ENCODE assay signal across 8 cellular contexts in genomic region chr3:128497305-128498126, GRCh38. TPM values are rescaled to one million over a fixed set of nuclear protein-coding genes. Genes with fewer than 3 reads are reported as not detected.
DNase-seq lines count a peak whose midpoint lies in the region; ATAC-seq and TF ChIP-seq lines count a peak whose summit lies in the region.

No MANE protein-coding gene starts in this region.

- H3K9me3 ChIP-seq in DOHH2 (ENCODE audit: control insufficient read depth, insufficient read depth, low read length), result no peaks in the 10 kb centered on the region
- H3K9me3 ChIP-seq in right atrium auricular region, result no peaks in the 10 kb centered on the region
- H3K9me3 ChIP-seq in aorta (ENCODE audit: control insufficient read depth, low read length), result no peaks in the 10 kb centered on the region

- 1 to 3% methylated on average over 76 to 77 of the region's 77 CpGs for WGBS in aorta, 2 donors

- H3K4me1 Mint-ChIP-seq in activated naive CD8-positive, alpha-beta T cell (ENCODE audit: low read depth), result peaks cover 7% of the 10 kb centered on the region

- no peaks in the 10 kb centered on the region for H3K36me3 Mint-ChIP-seq in activated naive CD8-positive, alpha-beta T cell

- no peaks in the 10 kb centered on the region for H3F3A ChIP-seq in DOHH2 (ENCODE audit: control insufficient read depth, insufficient read depth)

- intact Hi-C loops in aorta (cut with DNase I), result loop anchor here (2.0 to 5.0 kb wide), 4 partner anchors 71 to 403 kb away; no protein-coding TSS in a partner anchor

- ATAC-seq in aorta (ENCODE audit: low FRiP score), result peak; percentile 63
- ATAC-seq in HG03354 (IDR thresholded peaks at IDR 0.05; ENCODE audit: poor library complexity, severe bottlenecking, unreplicated experiment), result no peak

- no peaks in the 10 kb centered on the region for H3K9me3 Mint-ChIP-seq in activated naive CD8-positive, alpha-beta T cell (ENCODE audit: low read depth)

- DNase-seq in MV-4-11 (lab: John Stamatoyannopoulos, UW), result peak; percentile 37
- DNase-seq in SKM-1 treated with dmso at 0.1 percent for 144 hours (lab: John Stamatoyannopoulos, UW; ENCODE audit: unreplicated experiment), result peak; percentile 34
- DNase-seq in right atrium auricular region (ENCODE audit: low spot score), result no peak
- DNase-seq in retina, result peak; percentile 89
- DNase-seq in aorta, result peak in 1 of 2 donors; percentile 90

- no peaks in the 10 kb centered on the region for H4K20me1 ChIP-seq in DOHH2 (ENCODE audit: control insufficient read depth, insufficient read depth, low read depth, low read length)

- H3K27ac Mint-ChIP-seq in activated naive CD8-positive, alpha-beta T cell, result no peak overlapping the region

- H3K4me1 ChIP-seq in DOHH2 (ENCODE audit: control insufficient read depth, low read length) (no peaks in the 10 kb centered on the region), right atrium auricular region (peaks cover 0 to 25% of the 10 kb centered on the region in 2 donors), aorta (ENCODE audit: control insufficient read depth in 1 of 2, insufficient read depth in 2 of 2, low read length in 2 of 2) (no peaks in the 10 kb centered on the region)

- H3K4me2 ChIP-seq in DOHH2 (ENCODE audit: low read length), result peak overlapping the region; percentile 62

- H3K9me2 ChIP-seq in DOHH2 (replicated peaks; ENCODE audit: control insufficient read depth, low read length), result no peaks in the 10 kb centered on the region

- H3K27me3 ChIP-seq in DOHH2 (ENCODE audit: control insufficient read depth, low read length) (peaks cover 31% of the 10 kb centered on the region), right atrium auricular region (peaks cover 6 to 9% of the 10 kb centered on the region in 2 donors), aorta (ENCODE audit: control insufficient read depth in 1 of 2, insufficient read depth in 2 of 2, low read length in 1 of 2) (no peaks in the 10 kb centered on the region)

- H3K27ac ChIP-seq in DOHH2 (ENCODE audit: low read depth, low read length) (no peak overlapping the region), right atrium auricular region (no peak overlapping the region), aorta (ENCODE audit: low read depth in 1 of 2, low read length in 2 of 2) (no peak overlapping the region)

- H3K27me3 Mint-ChIP-seq in activated naive CD8-positive, alpha-beta T cell, result peaks cover 34% of the 10 kb centered on the region

- H3K36me3 ChIP-seq in DOHH2 (ENCODE audit: control insufficient read depth, low read length) (no peaks in the 10 kb centered on the region), right atrium auricular region (no peaks in the 10 kb centered on the region), aorta (ENCODE audit: control insufficient read depth in 1 of 2, insufficient read depth in 2 of 2, low read length in 1 of 2) (no peaks in the 10 kb centered on the region)

- TF ChIP-seq CTCF in DOHH2 (IDR thresholded peaks at IDR 0.05; ENCODE audit: low read depth, low read length, poor library complexity, severe bottlenecking), result peak; percentile 76
- peak; percentile 84 to 98 for TF ChIP-seq CTCF in right atrium auricular region (IDR thresholded peaks at IDR 0.05)

- peak overlapping the region; percentile 52 for H3K4me3 ChIP-seq in DOHH2 (ENCODE audit: low read length)
- peak overlapping the region; percentile 40 to 63 for H3K4me3 ChIP-seq in right atrium auricular region
- H3K4me3 ChIP-seq in aorta (ENCODE audit: low read length in 2 of 2), result peak overlapping the region; percentile 32 to 77

- H3K4me3 Mint-ChIP-seq in activated naive CD8-positive, alpha-beta T cell, result peak overlapping the region; percentile 80

- no peaks in the 10 kb centered on the region for H3K79me2 ChIP-seq in DOHH2 (ENCODE audit: control insufficient read depth, low read length)

RNA-seq across cellular contexts. Expression of gene GATA2, which starts 4.5 kb away (rescaled TPM):
- total RNA-seq in right atrium auricular region (10 to 100 TPM; 17.7 to 26.1 TPM), aorta (10 to 100 TPM; 12.5 to 39.5 TPM)
- polyA plus RNA-seq in aorta, result 1 to 10 TPM; 2.1 to 3.4 TPM

RNA-seq across cellular contexts. Expression of gene DNAJB8, which starts 30.8 kb away (rescaled TPM):
- total RNA-seq in right atrium auricular region (not detected), aorta (not detected)
- not detected for polyA plus RNA-seq in aorta
